In genomic region chr17:78709119-78709681, GRCh38 we compare ENCODE assay signal across 8 cellular contexts.
DNase-seq lines count a peak whose midpoint lies in the region; ATAC-seq and TF ChIP-seq lines count a peak whose summit lies in the region.

No MANE protein-coding gene starts in this region.

- H3K9me3 ChIP-seq in body of pancreas: no peaks in the 10 kb centered on the region

- no peaks in the 10 kb centered on the region for H3K27me3 ChIP-seq in body of pancreas

- peaks cover 8% of the 10 kb centered on the region for H3K4me1 ChIP-seq in body of pancreas

- no peak overlapping the region for H3K27ac ChIP-seq in body of pancreas

- peaks cover 73% of the 10 kb centered on the region for H3K36me3 Mint-ChIP-seq in effector memory CD8-positive, alpha-beta T cell (ENCODE audit: insufficient read depth)

- no peaks in the 10 kb centered on the region for H3K27me3 Mint-ChIP-seq in effector memory CD8-positive, alpha-beta T cell

- intact Hi-C loops in body of pancreas (cut with DNase I): no loop called here

- in situ Hi-C loops in Caki2 (cut with HindIII; ENCODE audit: low pct_unique_long_range_greater_than_20kb, low sequenced_read_pairs): loop anchor here (5.0 to 25.0 kb wide), 2 partner anchors 77 to 222 kb away; no protein-coding TSS in a partner anchor

- TF ChIP-seq POLR2A in GM19099 (IDR thresholded peaks at IDR 0.05; ENCODE audit: extremely low read depth, insufficient read length, low read depth) (peak; percentile 67), body of pancreas (IDR thresholded peaks at IDR 0.05) (no peak)

- DNase-seq in Caki2 (ENCODE audit: low read depth): peak; percentile 45
- no peak for DNase-seq in effector memory CD8-positive, alpha-beta T cell
- no peak for DNase-seq in cerebellum (ENCODE audit: low spot score)
- DNase-seq in DMS114 treated with DMSO at 0.1 percent for 48 hours (lab: John Stamatoyannopoulos, UW; ENCODE audit: unreplicated experiment): no peak
- no peak for DNase-seq in effector CD4-positive, alpha-beta T cell
- DNase-seq in body of pancreas: no peak

- ATAC-seq in HG03378 (IDR thresholded peaks at IDR 0.05; ENCODE audit: unreplicated experiment) (peak; percentile 37), body of pancreas (no peak)
- peak; percentile 28 for ATAC-seq in effector memory CD8-positive, alpha-beta T cell (replicated peaks)

- H3K27ac Mint-ChIP-seq in effector memory CD8-positive, alpha-beta T cell: peak overlapping the region; percentile 52 to 81

- H3K9me3 Mint-ChIP-seq in effector memory CD8-positive, alpha-beta T cell: no peaks in the 10 kb centered on the region

- H3K36me3 ChIP-seq in body of pancreas (replicated peaks in 1 of 2; ENCODE audit: insufficient read depth in 1 of 2, low read depth in 2 of 2): peaks cover 0 to 4% of the 10 kb centered on the region in 2 donors

- H3K4me1 Mint-ChIP-seq in effector memory CD8-positive, alpha-beta T cell (ENCODE audit: low read depth in 2 of 2): peaks cover 36 to 48% of the 10 kb centered on the region in 2 donors

- TF ChIP-seq CTCF in body of pancreas (IDR thresholded peaks at IDR 0.05): no peak

- H3K4me3 ChIP-seq in body of pancreas: no peak overlapping the region

- H3K4me3 Mint-ChIP-seq in effector memory CD8-positive, alpha-beta T cell: peak overlapping the region; percentile 26 to 43

- WGBS in body of pancreas, 2 donors: 84 to 87% methylated on average over 8 to 10 of the region's 10 CpGs
